Comparison of ENCODE assay signal across 22 cellular contexts in genomic region chr12:96041181-96041580, GRCh38.
"Had no signal": no experiment of that assay in that cellular context is flagged by ENCODE, and none has a peak within 500 bp of the region (broad histone marks: within the 10 kb centered on the region; RNA-seq: fewer than 3 reads in every experiment).

No MANE protein-coding gene starts in this region.

- H3K36me3 ChIP-seq: gastrocnemius medialis, lower lobe of right lung, neutrophil, pancreas, right lobe of liver, stomach, thyroid gland had no signal

- H3K36me3 Mint-ChIP-seq: naive B cell; natural killer cell treated with Interleukin-12 subunit alpha and Interleukin-12 subunit beta and Interleukin-15 and Interleukin-18, amount 100 ng/mL, for 72 hours had no signal

- H3K9me3 Mint-ChIP-seq: naive B cell; natural killer cell treated with Interleukin-12 subunit alpha and Interleukin-12 subunit beta and Interleukin-15 and Interleukin-18, amount 100 ng/mL, for 72 hours; neural crest cell had no signal

- H3K4me1 ChIP-seq: gastrocnemius medialis, thyroid gland had no signal

- H3K27ac Mint-ChIP-seq: natural killer cell treated with Interleukin-12 subunit alpha and Interleukin-12 subunit beta and Interleukin-15 and Interleukin-18, amount 100 ng/mL, for 72 hours had no signal

- H3K4me3 Mint-ChIP-seq: naive B cell; natural killer cell treated with Interleukin-12 subunit alpha and Interleukin-12 subunit beta and Interleukin-15 and Interleukin-18, amount 100 ng/mL, for 72 hours; neural crest cell had no signal

- H3K4me1 Mint-ChIP-seq: neural crest cell had no signal

- H3K27me3 Mint-ChIP-seq: naive B cell; natural killer cell treated with Interleukin-12 subunit alpha and Interleukin-12 subunit beta and Interleukin-15 and Interleukin-18, amount 100 ng/mL, for 72 hours had no signal

- H3K27me3 ChIP-seq: dorsolateral prefrontal cortex, gastrocnemius medialis, neutrophil, pancreas, right lobe of liver, stomach, thyroid gland had no signal

- H3K9me3 ChIP-seq: gastrocnemius medialis, lower lobe of right lung, neutrophil, pancreas, right lobe of liver, stomach, thyroid gland had no signal

- DNase-seq: dorsolateral prefrontal cortex; effector CD4-positive, alpha-beta T cell; foreskin fibroblast; gastrocnemius medialis; head of caudate nucleus; left ventricle myocardium superior; lower lobe of right lung; naive B cell; pancreas; retina; right lobe of liver; small intestine; stimulated activated CD4-positive, alpha-beta T cell treated with anti-CD3 and anti-CD28 coated beads, Interleukin-1b, Interleukin-23, amount 100 ng/mL, for 48 hours; stimulated activated CD4-positive, alpha-beta T cell treated with anti-CD3 and anti-CD28 coated beads, Interleukin-4, amount 100 ng/mL, for 1 hour; stimulated activated CD8-positive, alpha-beta memory T cell treated with anti-CD3 and anti-CD28 coated beads, Interleukin-4, amount 100 ng/mL, for 48 hours; stimulated activated naive CD4-positive, alpha-beta T cell treated with Interleukin-2 at 50 U/mL for 16 hours; stomach; thyroid gland had no signal

- ATAC-seq: esophagus mucosa; gastrocnemius medialis; left ventricle myocardium superior; lower lobe of right lung; natural killer cell treated with Interleukin-12 subunit alpha and Interleukin-12 subunit beta and Interleukin-15 and Interleukin-18, amount 100 ng/mL, for 72 hours; pancreas; right lobe of liver had no signal

- H3K4me3 ChIP-seq: dorsolateral prefrontal cortex, gastrocnemius medialis, lower lobe of right lung, pancreas, right lobe of liver, stomach, thyroid gland had no signal
